Comparison of ENCODE assay signal across 19 cellular contexts in the genomic region with DNA sequence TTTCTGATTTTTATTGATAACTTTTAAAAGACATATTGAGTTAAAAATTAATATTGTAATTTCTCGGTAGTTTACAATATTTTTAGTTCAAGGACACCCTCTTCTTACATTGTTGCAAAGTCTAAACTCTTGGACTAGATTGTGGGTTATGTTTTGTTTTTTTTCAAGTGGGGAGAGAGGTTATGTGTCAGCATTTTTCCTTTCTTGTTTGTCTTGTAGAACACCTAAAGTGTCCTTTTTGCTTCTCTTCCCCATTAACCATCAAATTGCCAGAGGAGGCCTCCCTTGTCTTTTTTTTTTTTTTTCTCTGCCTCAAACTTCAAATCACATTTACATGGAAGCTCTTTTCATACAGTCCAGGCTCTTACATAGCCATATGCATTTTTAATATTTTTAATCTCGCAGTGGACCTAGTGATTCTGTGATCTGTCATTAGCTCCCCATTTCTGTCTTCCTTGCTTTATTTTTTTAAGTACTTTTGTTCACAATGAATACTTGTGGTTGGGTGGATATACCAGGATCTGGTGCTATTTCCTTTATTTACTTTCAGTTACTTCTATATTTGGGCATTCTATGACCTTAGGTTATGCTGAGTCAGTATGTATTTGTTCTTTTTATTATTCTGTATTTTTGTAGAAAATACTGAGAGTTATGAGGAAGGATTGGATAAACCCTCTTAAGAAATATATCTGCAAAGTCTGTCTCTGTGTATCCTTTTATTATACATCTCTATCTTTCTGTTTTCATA.
DNase-seq lines count a peak whose midpoint lies in the region; FAIRE-seq and TF ChIP-seq lines count a peak whose summit lies in the region.
"Had no signal": no experiment of that assay in that cellular context is flagged by ENCODE, and none has a peak within 500 bp of the region (broad histone marks: within the 10 kb centered on the region; RNA-seq: fewer than 3 reads in every experiment).

No MANE protein-coding gene starts in this region.

- no peaks in the 10 kb centered on the region for H3K79me2 ChIP-seq in astrocyte (ENCODE audit: insufficient read depth, low read length)

- DNase-seq in HS-5 (ENCODE audit: low read depth): peak; percentile 10
- DNase-seq in MV-4-11 (lab: John Stamatoyannopoulos, UW): peak; percentile 66
- DNase-seq in astrocyte (ENCODE audit: low read depth): no peak
- peak; percentile 22 for DNase-seq in non-pigmented ciliary epithelial cell (ENCODE audit: low read depth)
- no peak for DNase-seq in CD4-positive, alpha-beta memory T cell
- DNase-seq in GM12891 (ENCODE audit: insufficient read length, low spot score): no peak
- no peak for DNase-seq in NCI-H2227 treated with DMSO at 0.1 percent for 48 hours (lab: John Stamatoyannopoulos, UW)
- DNase-seq: Calu3; CD4-positive, CD25-positive, alpha-beta regulatory T cell; GM23248; NCI-H1092; NCI-H146; NCI-H2081; NCI-H510A treated with DMSO at 0.1 percent for 48 hours; NCI-H82; Right ventricle myocardium superior; SK-N-SH had no signal

- no peaks in the 10 kb centered on the region for H3K36me3 ChIP-seq in astrocyte (ENCODE audit: insufficient read depth, low read length)
- no peaks in the 10 kb centered on the region for H3K36me3 ChIP-seq in CD4-positive, alpha-beta memory T cell (ENCODE audit: insufficient read depth, low read length)

- CTCF ChIA-PET in CD4-positive, alpha-beta memory T cell (lab: Charles Lee; ENCODE audit: partially characterized antibody): no interaction called here

- no peak for TF ChIP-seq POLR2A in GM12891 (IDR thresholded peaks at IDR 0.05; ENCODE audit: low read depth, low read length)

- no peaks in the 10 kb centered on the region for H4K20me1 ChIP-seq in astrocyte (ENCODE audit: insufficient read depth, low read length)

- no peak overlapping the region for H3K9ac ChIP-seq in astrocyte (ENCODE audit: low read length)
- H3K9ac ChIP-seq: GM23248, SK-N-SH had no signal

- peaks cover 7% of the 10 kb centered on the region for H3K4me1 Mint-ChIP-seq in astrocyte (ENCODE audit: low read depth, unreplicated experiment)
- H3K4me1 Mint-ChIP-seq in CD4-positive, alpha-beta memory T cell: no peaks in the 10 kb centered on the region
- H3K4me1 Mint-ChIP-seq: B cell; CD4-positive, CD25-positive, alpha-beta regulatory T cell had no signal

- no peak overlapping the region for H3K27ac ChIP-seq in astrocyte (ENCODE audit: low read depth, low read length)
- H3K27ac ChIP-seq in CD4-positive, alpha-beta memory T cell (ENCODE audit: low read depth, low read length): no peak overlapping the region
- H3K27ac ChIP-seq: GM23248 had no signal

- H3K27me3 ChIP-seq in astrocyte (ENCODE audit: insufficient read depth, low read length): no peaks in the 10 kb centered on the region
- no peaks in the 10 kb centered on the region for H3K27me3 ChIP-seq in CD4-positive, alpha-beta memory T cell (ENCODE audit: insufficient read depth, low read length)

- TF ChIP-seq CTCF in astrocyte (IDR thresholded peaks at IDR 0.05; ENCODE audit: insufficient read depth, low read depth, low read length): no peak

- no peaks in the 10 kb centered on the region for H3K27me3 Mint-ChIP-seq in astrocyte (ENCODE audit: low read depth, unreplicated experiment)
- H3K27me3 Mint-ChIP-seq in CD4-positive, alpha-beta memory T cell: no peaks in the 10 kb centered on the region
- H3K27me3 Mint-ChIP-seq: B cell; CD4-positive, CD25-positive, alpha-beta regulatory T cell had no signal

- H3K9me3 Mint-ChIP-seq in astrocyte (ENCODE audit: unreplicated experiment): peaks cover 4% of the 10 kb centered on the region
- H3K9me3 Mint-ChIP-seq in CD4-positive, alpha-beta memory T cell: peaks cover 0 to 10% (median 4%) of the 10 kb centered on the region in 8 donors

- no peaks in the 10 kb centered on the region for H3K4me1 ChIP-seq in astrocyte (ENCODE audit: insufficient read depth, low read length)
- no peaks in the 10 kb centered on the region for H3K4me1 ChIP-seq in CD4-positive, alpha-beta memory T cell (ENCODE audit: insufficient read depth, low read length)

- H3K36me3 Mint-ChIP-seq in astrocyte (ENCODE audit: low read depth, unreplicated experiment): no peaks in the 10 kb centered on the region
- H3K36me3 Mint-ChIP-seq in CD4-positive, alpha-beta memory T cell: no peaks in the 10 kb centered on the region
- H3K36me3 Mint-ChIP-seq: CD4-positive, CD25-positive, alpha-beta regulatory T cell had no signal

- no peak overlapping the region for H3K4me3 Mint-ChIP-seq in astrocyte (ENCODE audit: unreplicated experiment)
- no peak overlapping the region for H3K4me3 Mint-ChIP-seq in CD4-positive, alpha-beta memory T cell
- H3K4me3 Mint-ChIP-seq: B cell; CD4-positive, CD25-positive, alpha-beta regulatory T cell had no signal

- H3K4me3 ChIP-seq in astrocyte (ENCODE audit: insufficient read depth, low read depth, low read length): no peak overlapping the region
- H3K4me3 ChIP-seq in CD4-positive, alpha-beta memory T cell (ENCODE audit: low read length in 2 of 2): no peak overlapping the region
- H3K4me3 ChIP-seq: GM23248 had no signal

- intact Hi-C loops in CD4-positive, alpha-beta memory T cell (cut with micrococcal nuclease): no loop called here

- H3K9me3 ChIP-seq in astrocyte (ENCODE audit: insufficient read depth, low read depth, low read length): no peaks in the 10 kb centered on the region
- H3K9me3 ChIP-seq in CD4-positive, alpha-beta memory T cell (ENCODE audit: control insufficient read depth in 1 of 2, low read length in 2 of 2): no peaks in the 10 kb centered on the region

- FAIRE-seq in astrocyte (lab: Jason Lieb, UNC) (no peak), GM12891 (lab: Jason Lieb, UNC) (no peak)
- FAIRE-seq: GM18507 had no signal

- H2AFZ ChIP-seq in astrocyte (ENCODE audit: low read depth, low read length): no peak overlapping the region
- H2AFZ ChIP-seq: GM23248 had no signal

- no peak overlapping the region for H3K4me2 ChIP-seq in astrocyte (ENCODE audit: low read length)
- H3K4me2 ChIP-seq: SK-N-SH had no signal

- H3K27ac Mint-ChIP-seq in astrocyte (ENCODE audit: unreplicated experiment): peak overlapping the region; percentile 44
- H3K27ac Mint-ChIP-seq in CD4-positive, alpha-beta memory T cell: no peak overlapping the region
- H3K27ac Mint-ChIP-seq: B cell; CD4-positive, CD25-positive, alpha-beta regulatory T cell had no signal

- POLR2A ChIA-PET in CD4-positive, alpha-beta memory T cell (lab: Charles Lee; ENCODE audit: partially characterized antibody): no interaction called here

TF ChIP-seq in GM12891, 5 proteins besides CTCF, POLR2A, EP300 and RAD21:
- TF ChIP-seq POLR2AphosphoS5 (IDR thresholded peaks at IDR 0.05; ENCODE audit: low read depth, low read length): no peak
- TF ChIP-seq TAF1 (IDR thresholded peaks at IDR 0.05; ENCODE audit: low read depth, low read length): no peak
- TF ChIP-seq SPI1 (IDR thresholded peaks at IDR 0.05; ENCODE audit: low read depth, low read length): no peak
- TF ChIP-seq POU2F2 (IDR thresholded peaks at IDR 0.05; ENCODE audit: low read depth, low read length): no peak
- TF ChIP-seq PAX5 (IDR thresholded peaks at IDR 0.05; ENCODE audit: insufficient read depth, low read length, severe bottlenecking): no peak

Comparison
In these comparisons a context has a peak if more than half of its experiments do, and no peak if none do; other contexts are left out.
1. DNase-seq: peak in HS-5 (single experiment), MV-4-11 (single experiment) and non-pigmented ciliary epithelial cell (single experiment); none in astrocyte (single experiment), CD4-positive, alpha-beta memory T cell (0 of 5), GM12891 (single experiment) and NCI-H2227 treated with DMSO at 0.1 percent for 48 hours (single experiment).